In the genomic region with DNA sequence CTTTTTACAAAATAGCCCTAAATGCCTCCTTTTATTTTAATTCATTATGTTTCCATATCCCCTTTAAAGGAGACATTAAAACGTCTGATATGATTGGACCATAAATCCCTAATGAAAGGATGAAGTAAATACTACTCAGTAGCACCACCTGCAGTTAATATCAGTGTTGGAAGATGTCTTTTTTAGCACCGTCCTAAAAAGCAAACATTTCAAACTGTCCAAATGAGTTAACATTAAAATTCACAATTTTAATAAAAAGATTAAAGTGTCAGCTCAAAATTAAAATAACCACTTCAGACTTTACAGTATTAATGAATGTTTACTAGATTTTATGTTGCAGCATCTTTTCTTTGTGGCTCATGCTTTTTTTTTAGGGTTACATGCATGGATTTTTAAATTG, we compare ENCODE assay signal across 1 cellular context.
TF ChIP-seq lines count a peak whose summit lies in the region.

No MANE protein-coding gene starts in this region.

TF ChIP-seq in K562, 482 proteins besides CTCF, POLR2A, EP300 and RAD21:
- peak; percentile 82 for TF ChIP-seq DACH1 (IDR thresholded peaks at IDR 0.05; ENCODE audit: partially characterized antibody)
- no peak for TF ChIP-seq TRIM28 (IDR thresholded peaks at IDR 0.05)
TF ChIP-seq in K562: peak in this region for 1.
